17 cellular contexts compared by ENCODE assay signal in the genomic region with DNA sequence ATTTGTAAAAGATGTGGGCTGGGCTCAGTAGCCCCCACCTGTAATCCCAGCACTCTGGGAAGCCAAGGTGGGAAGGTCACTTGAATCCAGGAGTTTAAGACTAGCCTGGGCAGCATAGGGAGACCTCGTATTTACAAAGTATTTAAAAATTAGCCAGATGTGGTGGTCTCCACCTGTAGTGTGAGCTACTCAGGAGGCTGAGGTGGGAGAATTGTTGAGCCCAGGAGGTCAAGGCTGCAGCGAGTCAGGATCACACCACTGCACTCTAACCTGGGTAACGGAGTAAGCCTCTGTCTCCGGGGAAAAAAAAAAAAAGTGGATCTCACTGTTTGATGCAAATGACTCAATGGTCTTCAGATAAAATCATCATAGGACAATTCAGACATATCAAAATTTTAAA.
"Had no signal": no experiment of that assay in that cellular context is flagged by ENCODE, and none has a peak within 500 bp of the region (broad histone marks: within the 10 kb centered on the region; RNA-seq: fewer than 3 reads in every experiment).

No MANE protein-coding gene starts in this region.

- DNase-seq: esophagus squamous epithelium; foreskin fibroblast; immature natural killer cell; left cardiac atrium; left ventricle myocardium inferior; lower lobe of right lung; midbrain; psoas muscle; retina; sigmoid colon; stimulated activated CD4-positive, alpha-beta T cell treated with anti-CD3 and anti-CD28 coated beads, Interleukin-12 subunit alpha, Interleukin-12 subunit beta, amount 100 ng/mL, for 4 hours; stimulated activated naive CD4-positive, alpha-beta T cell treated with Interleukin-2 at 50 U/mL for 16 hours; tibial artery; upper lobe of right lung had no signal

- H3K4me3 Mint-ChIP-seq: immature natural killer cell, memory B cell, nephron had no signal

- H3K9me3 Mint-ChIP-seq: immature natural killer cell, memory B cell, nephron had no signal

- H3K27ac Mint-ChIP-seq: memory B cell had no signal

- ATAC-seq: gastroesophageal sphincter, left cardiac atrium, lower lobe of right lung, psoas muscle, upper lobe of right lung had no signal

- H3K27me3 Mint-ChIP-seq: memory B cell had no signal

- H3K4me1 Mint-ChIP-seq: nephron had no signal
